In the genomic region with DNA sequence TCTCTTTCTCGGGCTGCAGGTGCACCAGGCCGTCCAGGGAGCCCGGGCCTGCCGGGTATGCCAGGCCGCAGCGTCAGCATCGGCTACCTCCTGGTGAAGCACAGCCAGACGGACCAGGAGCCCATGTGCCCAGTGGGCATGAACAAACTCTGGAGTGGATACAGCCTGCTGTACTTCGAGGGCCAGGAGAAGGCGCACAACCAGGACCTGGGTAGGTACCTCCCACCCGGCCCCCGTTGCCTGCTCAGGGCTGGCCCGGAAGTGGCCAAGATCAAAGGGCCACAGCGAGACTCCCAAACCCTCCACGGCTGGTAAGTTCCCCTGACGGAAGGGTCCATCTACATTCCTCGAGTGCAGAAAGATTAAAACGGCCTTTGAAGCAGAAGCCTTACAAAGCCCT, we compare ENCODE assay signal across 19 cellular contexts. TPM values are rescaled to one million over a fixed set of nuclear protein-coding genes. Genes with fewer than 3 reads are reported as not detected.
A peak's percentile ranks its signal among the peaks of the same experiment; 100 is the strongest.
DNase-seq lines count a peak whose midpoint lies in the region; ATAC-seq and TF ChIP-seq lines count a peak whose summit lies in the region.
"Had no signal": no experiment of that assay in that cellular context is flagged by ENCODE, and none has a peak within 500 bp of the region (broad histone marks: within the 10 kb centered on the region; RNA-seq: fewer than 3 reads in every experiment).

No MANE protein-coding gene starts in this region.

- WGBS in heart left ventricle, 4 donors = 71 to 81% (median 78%) methylated on average over 18 of the region's 18 CpGs
- 96 to 100% methylated on average over 12 to 18 of the region's 18 CpGs for WGBS in endodermal cell (ENCODE audit: insufficient coverage in 1 of 2, insufficient read length in 1 of 2), 2 experiments
- 88% methylated on average over 16 of the region's 18 CpGs; no CpG with 5 or more reads in 1 of the 2 donors for WGBS in transverse colon (ENCODE audit: low coverage in 1 of 2), 2 donors

- H3K36me3 ChIP-seq in heart left ventricle (peaks cover 0 to 99% (median 79%) of the 10 kb centered on the region in 9 donors), endodermal cell (ENCODE audit: control insufficient read depth, insufficient read depth, low read length) (peaks cover 91% of the 10 kb centered on the region), muscle layer of duodenum (ENCODE audit: control insufficient read depth in 1 of 2, insufficient read depth in 2 of 2, low read length in 2 of 2) (peaks cover 11 to 69% of the 10 kb centered on the region in 2 donors), transverse colon (peaks cover 0 to 6% (median 3%) of the 10 kb centered on the region in 4 donors), H7 (replicated peaks; ENCODE audit: control insufficient read depth, insufficient read depth, low read length) (peaks cover 17% of the 10 kb centered on the region)

- H3K27me3 Mint-ChIP-seq in endodermal cell (ENCODE audit: insufficient read depth) (no peaks in the 10 kb centered on the region), glutamatergic neuron (ENCODE audit: unreplicated experiment) (peaks cover 5% of the 10 kb centered on the region)

- H3K4me3 ChIP-seq in heart left ventricle (no peak overlapping the region), endodermal cell (ENCODE audit: low read length) (no peak overlapping the region), muscle layer of duodenum (ENCODE audit: low read depth in 1 of 2, low read length in 2 of 2) (peak overlapping the region in 1 of 2 donors; percentile 11), transverse colon (no peak overlapping the region), H7 (ENCODE audit: insufficient read depth, low read depth, low read length) (no peak overlapping the region)
- H3K4me3 ChIP-seq: adrenal gland had no signal

- H3K27me3 ChIP-seq in heart left ventricle (no peaks in the 10 kb centered on the region), endodermal cell (ENCODE audit: control insufficient read depth, insufficient read depth, low read length, poor library complexity, severe bottlenecking) (no peaks in the 10 kb centered on the region), muscle layer of duodenum (ENCODE audit: low read depth, low read length) (no peaks in the 10 kb centered on the region), transverse colon (no peaks in the 10 kb centered on the region), H7 (ENCODE audit: control insufficient read depth, insufficient read depth, low read length) (no peaks in the 10 kb centered on the region)
- H3K27me3 ChIP-seq: adrenal gland had no signal

- DNase-seq in heart left ventricle (peak in 1 of 5 donors; percentile 32), Right ventricle myocardium inferior (ENCODE audit: missing footprints) (no peak), endodermal cell (no peak), transverse colon (no peak), H7 (no peak), glutamatergic neuron (no peak)
- DNase-seq: activated CD4-positive, alpha-beta T cell treated with anti-CD3 and anti-CD28 coated beads for 36 hours; C1 segment of cervical spinal cord; central memory CD4-positive, alpha-beta T cell; effector CD8-positive, alpha-beta T cell; NCI-H1436; NCI-H2171 treated with DMSO at 0.1 percent for 48 hours; NCI-H748 treated with DMSO at 0.1 percent for 48 hours; nucleus accumbens; stimulated activated CD4-positive, alpha-beta T cell treated with anti-CD3 and anti-CD28 coated beads, Interleukin-4, amount 100 ng/mL, for 1 hour had no signal

- TF ChIP-seq EP300 in transverse colon (IDR thresholded peaks at IDR 0.05; ENCODE audit: low read depth) = no peak

- no peak for TF ChIP-seq POLR2A in heart left ventricle (IDR thresholded peaks at IDR 0.05)
- TF ChIP-seq POLR2A in transverse colon (IDR thresholded peaks at IDR 0.05) = no peak

- ATAC-seq in heart left ventricle (no peak), Right ventricle myocardium inferior (no peak), GM19397 (IDR thresholded peaks at IDR 0.05; ENCODE audit: unreplicated experiment) (no peak)
- ATAC-seq: activated CD4-positive, alpha-beta T cell treated with anti-CD3 and anti-CD28 coated beads for 36 hours had no signal

- H3K27ac ChIP-seq in heart left ventricle (peak overlapping the region in 11 of 12 donors; percentile 36 to 97 (median 87)), endodermal cell (ENCODE audit: low read depth, low read length) (no peak overlapping the region), muscle layer of duodenum (ENCODE audit: low read length) (peak overlapping the region; percentile 92), transverse colon (peak overlapping the region; percentile 83 to 91 (median 90))

- H3K9me3 Mint-ChIP-seq in endodermal cell (no peaks in the 10 kb centered on the region), glutamatergic neuron (ENCODE audit: unreplicated experiment) (peaks cover 9% of the 10 kb centered on the region)
- H3K9me3 Mint-ChIP-seq: activated T-helper 2 cell treated with anti-CD3 and anti-CD28 coated beads, Interferon-gamma antibody, Interleukin-2, Interleukin-4, amounts not matched to agents 10 μg/mL and 5 μg/mL and 100 μg/mL, durations not matched to agents 14 hours and 24 hours and 36 hours had no signal

- H3K4me1 ChIP-seq in heart left ventricle (peaks cover 0 to 63% (median 37%) of the 10 kb centered on the region in 12 donors), endodermal cell (ENCODE audit: control insufficient read depth, insufficient read depth, low read length) (no peaks in the 10 kb centered on the region), muscle layer of duodenum (ENCODE audit: control insufficient read depth in 1 of 2, insufficient read depth in 2 of 2, low read length in 2 of 2) (peaks cover 12 to 39% of the 10 kb centered on the region in 2 donors), transverse colon (peaks cover 11 to 58% (median 31%) of the 10 kb centered on the region in 4 donors)

- intact Hi-C loops in heart left ventricle (cut with DNase I) = loop anchor here in 5 of 10 donors (2.0 to 10.0 kb wide), 3 partner anchors 54 to 58 kb away; a partner anchor contains a TSS
- intact Hi-C loops in Right ventricle myocardium inferior (cut with DNase I) = loop anchor here (5.0 kb wide), 1 partner anchor 49 kb away; no protein-coding TSS in a partner anchor
- intact Hi-C loops in transverse colon (cut with DNase I; ENCODE audit: low total_unique reads) = no loop called here

- no peak overlapping the region for H3K4me3 Mint-ChIP-seq in endodermal cell
- no peak overlapping the region for H3K4me3 Mint-ChIP-seq in glutamatergic neuron (ENCODE audit: unreplicated experiment)
- H3K4me3 Mint-ChIP-seq: activated CD4-positive, alpha-beta T cell treated with anti-CD3 and anti-CD28 coated beads for 36 hours had no signal

- in situ Hi-C loops in transverse colon (cut with MboI; ENCODE audit: low pct_ligation_motif_present in 1 of 4, low pct_unique_long_range_greater_than_20kb in 1 of 4, low sequenced_read_pairs in 3 of 4) = no loop called here

- H3K36me3 Mint-ChIP-seq in endodermal cell (ENCODE audit: low read depth) (peaks cover 88% of the 10 kb centered on the region), glutamatergic neuron (ENCODE audit: unreplicated experiment) (no peaks in the 10 kb centered on the region)

- H3K9me3 ChIP-seq in heart left ventricle = no peaks in the 10 kb centered on the region
- no peaks in the 10 kb centered on the region for H3K9me3 ChIP-seq in endodermal cell (ENCODE audit: control insufficient read depth, low read length)
- H3K9me3 ChIP-seq in muscle layer of duodenum (ENCODE audit: control insufficient read depth in 1 of 2, low read length in 2 of 2) = no peaks in the 10 kb centered on the region
- H3K9me3 ChIP-seq in transverse colon = no peaks in the 10 kb centered on the region
- H3K9me3 ChIP-seq: adrenal gland had no signal

- H3K9ac ChIP-seq in endodermal cell (ENCODE audit: extremely low read depth, low read length, poor library complexity, severe bottlenecking) = no peak overlapping the region

- no peak for TF ChIP-seq CTCF in heart left ventricle (IDR thresholded peaks at IDR 0.05)
- no peak for TF ChIP-seq CTCF in endodermal cell (conservative IDR thresholded peaks at IDR 0.05)
- TF ChIP-seq CTCF in transverse colon (IDR thresholded peaks at IDR 0.05) = no peak
- no peak for TF ChIP-seq CTCF in glutamatergic neuron (IDR thresholded peaks at IDR 0.05; ENCODE audit: partially characterized antibody, unreplicated experiment)

- H3K4me1 Mint-ChIP-seq in endodermal cell (no peaks in the 10 kb centered on the region), glutamatergic neuron (ENCODE audit: low read depth, unreplicated experiment) (peaks cover 7% of the 10 kb centered on the region)
- H3K4me1 Mint-ChIP-seq: activated CD4-positive, alpha-beta T cell treated with anti-CD3 and anti-CD28 coated beads for 36 hours had no signal

- H3K27ac Mint-ChIP-seq in endodermal cell (peak overlapping the region; percentile 18), glutamatergic neuron (ENCODE audit: unreplicated experiment) (no peak overlapping the region)
- H3K27ac Mint-ChIP-seq: activated CD4-positive, alpha-beta T cell treated with anti-CD3 and anti-CD28 coated beads for 36 hours; activated T-helper 2 cell treated with anti-CD3 and anti-CD28 coated beads, Interferon-gamma antibody, Interleukin-2, Interleukin-4, amounts not matched to agents 10 μg/mL and 5 μg/mL and 100 μg/mL, durations not matched to agents 14 hours and 24 hours and 36 hours had no signal

RNA-seq across cellular contexts. Expression of a gene that starts 55.1 kb away (rescaled TPM):
- total RNA-seq in heart left ventricle (10 to 100 TPM in 8 of 9 donors, 1 to 10 TPM in 1; 5.5 to 30.2 (median 13.7) TPM), Right ventricle myocardium inferior (10.5 TPM), endodermal cell (10 to 100 TPM; 12.6 to 14.2 TPM), transverse colon (10 to 100 TPM; 12.5 to 66.2 (median 54.1) TPM), glutamatergic neuron (ENCODE audit: unreplicated experiment) (1.7 TPM)
- 10 to 100 TPM in 1 of 2 donors, 1 to 10 TPM in 1; 7.4 to 17.3 TPM for polyA plus RNA-seq in heart left ventricle
- polyA plus RNA-seq in endodermal cell (2013, experiment 1 of 2) = 5.4 TPM
- 6.1 TPM for polyA plus RNA-seq in endodermal cell (2013, experiment 2 of 2)
- 12.1 and 20.8 TPM in 2 replicates for total RNA-seq in H7 (2014; rRNA removed; shearing (Covaris generic))
